Comparison of ENCODE assay signal across 10 cellular contexts in the genomic region with DNA sequence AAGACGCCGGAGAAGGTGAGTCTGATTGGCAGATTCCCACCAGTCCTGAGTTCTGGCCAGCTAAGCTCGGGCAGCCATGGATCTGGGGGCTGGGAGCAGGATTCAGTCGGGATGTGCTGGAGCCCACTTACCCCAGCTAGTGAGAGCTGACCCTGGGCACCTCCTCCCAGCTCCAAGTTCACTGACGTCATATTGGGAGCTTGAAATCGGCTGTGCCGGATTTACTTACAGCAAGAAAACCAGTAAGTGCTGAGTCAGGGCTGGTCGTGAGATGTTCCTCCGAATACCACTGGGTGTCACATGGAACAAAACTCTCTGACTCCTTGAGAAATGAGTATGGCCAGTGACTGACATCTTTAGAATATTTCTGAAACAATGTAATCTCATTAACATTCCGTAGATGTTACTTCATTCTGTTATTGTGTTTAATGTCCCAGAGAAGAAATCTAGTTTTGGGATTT.
DNase-seq lines count a peak whose midpoint lies in the region; ATAC-seq and TF ChIP-seq lines count a peak whose summit lies in the region.
"Had no signal": no experiment of that assay in that cellular context is flagged by ENCODE, and none has a peak within 500 bp of the region (broad histone marks: within the 10 kb centered on the region; RNA-seq: fewer than 3 reads in every experiment).

No MANE protein-coding gene starts in this region.

- peaks cover 4% of the 10 kb centered on the region; the same call in 1 of the 2 replicates for H3K36me3 Mint-ChIP-seq in HFFc6 (ENCODE audit: low read depth)
- H3K36me3 Mint-ChIP-seq: activated naive CD4-positive, alpha-beta T cell treated with anti-CD3 and anti-CD28 coated beads, Interleukin-2, amount 50 U/mL, for 24 hours had no signal

- H3K4me3 ChIP-seq in thoracic aorta, result no peak overlapping the region
- H3K4me3 ChIP-seq: GM12878 had no signal

- H3K4me1 Mint-ChIP-seq in HFFc6 (ENCODE audit: low read depth), result no peaks in the 10 kb centered on the region

- no peaks in the 10 kb centered on the region for H3K27me3 ChIP-seq in thoracic aorta (replicated peaks; ENCODE audit: insufficient read depth)

- ATAC-seq in thoracic aorta (ENCODE audit: insufficient number of reproducible peaks, low FRiP score, low read depth) (no peak), GM19324 (IDR thresholded peaks at IDR 0.05; ENCODE audit: low FRiP score, unreplicated experiment) (no peak)
- ATAC-seq: GM12878 had no signal

- H3K36me3 ChIP-seq in thoracic aorta, result no peaks in the 10 kb centered on the region

- DNase-seq in HFFc6, result peak; percentile 42
- DNase-seq in amniotic epithelial cell (ENCODE audit: low read depth), result peak; percentile 96
- peak; percentile 54 for DNase-seq in iPS-NIHi11 (ENCODE audit: low spot score)
- DNase-seq in thoracic aorta (ENCODE audit: low spot score), result peak; percentile 20
- no peak for DNase-seq in effector CD4-positive, alpha-beta T cell
- no peak for DNase-seq in D341Med (ENCODE audit: low spot score)

- H3K27ac Mint-ChIP-seq in HFFc6, result peak overlapping the region; percentile 42; the same call in 1 of the 2 replicates
- H3K27ac Mint-ChIP-seq: activated naive CD4-positive, alpha-beta T cell treated with anti-CD3 and anti-CD28 coated beads, Interleukin-2, amount 50 U/mL, for 24 hours had no signal

- H3K27ac ChIP-seq in 22Rv1 (no peak overlapping the region), thoracic aorta (no peak overlapping the region)

- H3K4me1 ChIP-seq in thoracic aorta (ENCODE audit: control insufficient read depth in 1 of 2, low read depth in 2 of 2), result peaks cover 0 to 11% of the 10 kb centered on the region in 2 donors

- H3K9me3 ChIP-seq in thoracic aorta, result no peaks in the 10 kb centered on the region

- no peak overlapping the region for H3K4me3 Mint-ChIP-seq in HFFc6
- H3K4me3 Mint-ChIP-seq: activated naive CD4-positive, alpha-beta T cell treated with anti-CD3 and anti-CD28 coated beads, Interleukin-2, amount 50 U/mL, for 24 hours had no signal

- TF ChIP-seq CTCF in 22Rv1 (IDR thresholded peaks at IDR 0.05) (peak; percentile 23), HFFc6 (IDR thresholded peaks at IDR 0.05) (no peak), thoracic aorta (IDR thresholded peaks at IDR 0.05) (peak; percentile 35)

- no peaks in the 10 kb centered on the region; the same call in none of the 2 replicates for H3K27me3 Mint-ChIP-seq in HFFc6 (ENCODE audit: insufficient read depth)
- H3K27me3 Mint-ChIP-seq: activated naive CD4-positive, alpha-beta T cell treated with anti-CD3 and anti-CD28 coated beads, Interleukin-2, amount 50 U/mL, for 24 hours had no signal

- H3K9me3 Mint-ChIP-seq in HFFc6, result peaks cover 46% of the 10 kb centered on the region
- H3K9me3 Mint-ChIP-seq: activated naive CD4-positive, alpha-beta T cell treated with anti-CD3 and anti-CD28 coated beads, Interleukin-2, amount 50 U/mL, for 24 hours had no signal

Comparison
In these comparisons a context has a peak if more than half of its experiments do, and no peak if none do; other contexts are left out.
1. DNase-seq: peak in HFFc6 (single experiment), amniotic epithelial cell (single experiment), iPS-NIHi11 (single experiment) and thoracic aorta (single experiment); none in effector CD4-positive, alpha-beta T cell (single experiment) and D341Med (single experiment).